Comparison of ENCODE assay signal across 1 cellular context in genomic region chrX:111386884-111387283, GRCh38.
TF ChIP-seq lines count a peak whose summit lies in the region.

No MANE protein-coding gene starts in this region.

TF ChIP-seq in GM23338, 12 proteins besides CTCF, POLR2A, EP300 and RAD21 (continued from another document):
- no peak for TF ChIP-seq ZNF462 (CRISPR knock-in tag; IDR thresholded peaks at IDR 0.05)
- no peak for TF ChIP-seq STAT1 (IDR thresholded peaks at IDR 0.05; ENCODE audit: unreplicated experiment)
- TF ChIP-seq EZH2phosphoT487 (IDR thresholded peaks at IDR 0.05; ENCODE audit: unreplicated experiment) = no peak
- no peak for TF ChIP-seq JUNB (IDR thresholded peaks at IDR 0.05; ENCODE audit: unreplicated experiment)
- TF ChIP-seq POLR2AphosphoS5 (IDR thresholded peaks at IDR 0.05; ENCODE audit: low read depth) = no peak
- no peak for TF ChIP-seq CREB1 (CRISPR knock-in tag; IDR thresholded peaks at IDR 0.05; ENCODE audit: low read depth)
